In the genomic region with DNA sequence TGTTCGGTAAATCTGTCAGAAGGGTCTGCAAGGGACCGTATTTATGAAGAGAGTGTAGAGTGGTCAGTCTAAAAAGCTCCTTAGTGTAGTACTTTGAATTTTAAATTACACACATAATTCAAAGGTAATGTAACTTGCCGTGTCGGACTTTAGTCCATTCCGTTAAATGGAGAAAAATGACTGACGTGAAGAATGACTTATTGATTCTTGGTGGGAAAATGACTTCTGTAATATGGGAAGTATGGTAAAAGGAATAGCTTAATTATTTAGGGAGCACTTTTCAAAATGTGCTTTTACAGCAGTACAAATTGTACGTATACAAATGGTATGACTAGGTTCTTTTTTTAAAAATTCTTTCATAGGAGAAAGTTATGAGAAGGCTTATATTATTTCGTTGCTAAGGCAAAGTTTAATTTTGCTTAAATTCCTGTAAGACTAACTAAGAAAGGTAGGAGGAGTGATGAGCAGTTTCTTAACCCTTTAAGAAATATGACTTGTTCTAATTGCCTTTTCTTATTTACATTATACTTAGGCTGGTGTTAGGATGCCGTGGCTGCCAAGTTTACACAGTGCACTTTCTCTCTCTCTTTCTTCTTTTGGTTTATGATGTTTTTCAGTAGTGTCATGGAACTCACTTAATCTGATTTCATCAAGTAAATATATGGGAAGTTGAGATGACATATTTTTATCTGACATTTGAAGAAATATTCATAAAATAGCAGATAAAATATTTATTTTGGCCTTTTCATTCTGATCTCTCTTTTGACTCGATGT, we compare ENCODE assay signal across 2 cellular contexts.
TF ChIP-seq lines count a peak whose summit lies in the region.

No MANE protein-coding gene starts in this region.

TF ChIP-seq in GM23338, 12 proteins besides CTCF, POLR2A, EP300 and RAD21 (continues in another document):
- TF ChIP-seq STAT1 (IDR thresholded peaks at IDR 0.05; ENCODE audit: unreplicated experiment) (no peak), NANOG (IDR thresholded peaks at IDR 0.05; ENCODE audit: borderline replicate concordance) (no peak), EZH2phosphoT487 (IDR thresholded peaks at IDR 0.05; ENCODE audit: unreplicated experiment) (no peak), EZH2 (IDR thresholded peaks at IDR 0.05; ENCODE audit: low read depth, unreplicated experiment) (no peak), CREB1 (CRISPR knock-in tag; IDR thresholded peaks at IDR 0.05; ENCODE audit: low read depth) (no peak), JUNB (IDR thresholded peaks at IDR 0.05; ENCODE audit: unreplicated experiment) (no peak), ZNF331 (CRISPR knock-in tag; IDR thresholded peaks at IDR 0.05; ENCODE audit: low read depth) (no peak), POLR2AphosphoS5 (IDR thresholded peaks at IDR 0.05; ENCODE audit: low read depth) (no peak)
- TF ChIP-seq, protein P1, sequence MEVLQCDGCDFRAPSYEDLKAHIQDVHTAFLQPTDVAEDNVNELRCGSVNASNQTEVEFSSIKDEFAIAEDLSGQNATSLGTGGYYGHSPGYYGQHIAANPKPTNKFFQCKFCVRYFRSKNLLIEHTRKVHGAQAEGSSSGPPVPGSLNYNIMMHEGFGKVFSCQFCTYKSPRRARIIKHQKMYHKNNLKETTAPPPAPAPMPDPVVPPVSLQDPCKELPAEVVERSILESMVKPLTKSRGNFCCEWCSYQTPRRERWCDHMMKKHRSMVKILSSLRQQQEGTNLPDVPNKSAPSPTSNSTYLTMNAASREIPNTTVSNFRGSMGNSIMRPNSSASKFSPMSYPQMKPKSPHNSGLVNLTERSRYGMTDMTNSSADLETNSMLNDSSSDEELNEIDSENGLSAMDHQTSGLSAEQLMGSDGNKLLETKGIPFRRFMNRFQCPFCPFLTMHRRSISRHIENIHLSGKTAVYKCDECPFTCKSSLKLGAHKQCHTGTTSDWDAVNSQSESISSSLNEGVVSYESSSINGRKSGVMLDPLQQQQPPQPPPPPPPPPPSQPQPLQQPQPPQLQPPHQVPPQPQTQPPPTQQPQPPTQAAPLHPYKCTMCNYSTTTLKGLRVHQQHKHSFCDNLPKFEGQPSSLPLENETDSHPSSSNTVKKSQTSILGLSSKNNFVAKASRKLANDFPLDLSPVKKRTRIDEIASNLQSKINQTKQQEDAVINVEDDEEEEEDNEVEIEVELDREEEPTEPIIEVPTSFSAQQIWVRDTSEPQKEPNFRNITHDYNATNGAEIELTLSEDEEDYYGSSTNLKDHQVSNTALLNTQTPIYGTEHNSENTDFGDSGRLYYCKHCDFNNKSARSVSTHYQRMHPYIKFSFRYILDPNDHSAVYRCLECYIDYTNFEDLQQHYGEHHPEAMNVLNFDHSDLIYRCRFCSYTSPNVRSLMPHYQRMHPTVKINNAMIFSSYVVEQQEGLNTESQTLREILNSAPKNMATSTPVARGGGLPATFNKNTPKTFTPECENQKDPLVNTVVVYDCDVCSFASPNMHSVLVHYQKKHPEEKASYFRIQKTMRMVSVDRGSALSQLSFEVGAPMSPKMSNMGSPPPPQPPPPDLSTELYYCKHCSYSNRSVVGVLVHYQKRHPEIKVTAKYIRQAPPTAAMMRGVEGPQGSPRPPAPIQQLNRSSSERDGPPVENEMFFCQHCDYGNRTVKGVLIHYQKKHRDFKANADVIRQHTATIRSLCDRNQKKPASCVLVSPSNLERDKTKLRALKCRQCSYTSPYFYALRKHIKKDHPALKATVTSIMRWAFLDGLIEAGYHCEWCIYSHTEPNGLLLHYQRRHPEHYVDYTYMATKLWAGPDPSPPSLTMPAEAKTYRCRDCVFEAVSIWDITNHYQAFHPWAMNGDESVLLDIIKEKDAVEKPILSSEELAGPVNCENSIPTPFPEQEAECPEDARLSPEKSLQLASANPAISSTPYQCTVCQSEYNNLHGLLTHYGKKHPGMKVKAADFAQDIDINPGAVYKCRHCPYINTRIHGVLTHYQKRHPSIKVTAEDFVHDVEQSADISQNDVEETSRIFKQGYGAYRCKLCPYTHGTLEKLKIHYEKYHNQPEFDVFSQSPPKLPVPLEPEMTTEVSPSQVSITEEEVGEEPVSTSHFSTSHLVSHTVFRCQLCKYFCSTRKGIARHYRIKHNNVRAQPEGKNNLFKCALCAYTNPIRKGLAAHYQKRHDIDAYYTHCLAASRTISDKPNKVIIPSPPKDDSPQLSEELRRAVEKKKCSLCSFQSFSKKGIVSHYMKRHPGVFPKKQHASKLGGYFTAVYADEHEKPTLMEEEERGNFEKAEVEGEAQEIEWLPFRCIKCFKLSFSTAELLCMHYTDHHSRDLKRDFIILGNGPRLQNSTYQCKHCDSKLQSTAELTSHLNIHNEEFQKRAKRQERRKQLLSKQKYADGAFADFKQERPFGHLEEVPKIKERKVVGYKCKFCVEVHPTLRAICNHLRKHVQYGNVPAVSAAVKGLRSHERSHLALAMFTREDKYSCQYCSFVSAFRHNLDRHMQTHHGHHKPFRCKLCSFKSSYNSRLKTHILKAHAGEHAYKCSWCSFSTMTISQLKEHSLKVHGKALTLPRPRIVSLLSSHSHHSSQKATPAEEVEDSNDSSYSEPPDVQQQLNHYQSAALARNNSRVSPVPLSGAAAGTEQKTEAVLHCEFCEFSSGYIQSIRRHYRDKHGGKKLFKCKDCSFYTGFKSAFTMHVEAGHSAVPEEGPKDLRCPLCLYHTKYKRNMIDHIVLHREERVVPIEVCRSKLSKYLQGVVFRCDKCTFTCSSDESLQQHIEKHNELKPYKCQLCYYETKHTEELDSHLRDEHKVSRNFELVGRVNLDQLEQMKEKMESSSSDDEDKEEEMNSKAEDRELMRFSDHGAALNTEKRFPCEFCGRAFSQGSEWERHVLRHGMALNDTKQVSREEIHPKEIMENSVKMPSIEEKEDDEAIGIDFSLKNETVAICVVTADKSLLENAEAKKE (CRISPR knock-in tag; IDR thresholded peaks at IDR 0.05), result no peak
- TF ChIP-seq, protein P2, sequence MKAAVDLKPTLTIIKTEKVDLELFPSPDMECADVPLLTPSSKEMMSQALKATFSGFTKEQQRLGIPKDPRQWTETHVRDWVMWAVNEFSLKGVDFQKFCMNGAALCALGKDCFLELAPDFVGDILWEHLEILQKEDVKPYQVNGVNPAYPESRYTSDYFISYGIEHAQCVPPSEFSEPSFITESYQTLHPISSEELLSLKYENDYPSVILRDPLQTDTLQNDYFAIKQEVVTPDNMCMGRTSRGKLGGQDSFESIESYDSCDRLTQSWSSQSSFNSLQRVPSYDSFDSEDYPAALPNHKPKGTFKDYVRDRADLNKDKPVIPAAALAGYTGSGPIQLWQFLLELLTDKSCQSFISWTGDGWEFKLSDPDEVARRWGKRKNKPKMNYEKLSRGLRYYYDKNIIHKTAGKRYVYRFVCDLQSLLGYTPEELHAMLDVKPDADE (IDR thresholded peaks at IDR 0.05), result no peak

TF ChIP-seq in HEK293, 187 proteins besides CTCF, POLR2A, EP300 and RAD21 (continues in another document):
- TF ChIP-seq, protein P3, sequence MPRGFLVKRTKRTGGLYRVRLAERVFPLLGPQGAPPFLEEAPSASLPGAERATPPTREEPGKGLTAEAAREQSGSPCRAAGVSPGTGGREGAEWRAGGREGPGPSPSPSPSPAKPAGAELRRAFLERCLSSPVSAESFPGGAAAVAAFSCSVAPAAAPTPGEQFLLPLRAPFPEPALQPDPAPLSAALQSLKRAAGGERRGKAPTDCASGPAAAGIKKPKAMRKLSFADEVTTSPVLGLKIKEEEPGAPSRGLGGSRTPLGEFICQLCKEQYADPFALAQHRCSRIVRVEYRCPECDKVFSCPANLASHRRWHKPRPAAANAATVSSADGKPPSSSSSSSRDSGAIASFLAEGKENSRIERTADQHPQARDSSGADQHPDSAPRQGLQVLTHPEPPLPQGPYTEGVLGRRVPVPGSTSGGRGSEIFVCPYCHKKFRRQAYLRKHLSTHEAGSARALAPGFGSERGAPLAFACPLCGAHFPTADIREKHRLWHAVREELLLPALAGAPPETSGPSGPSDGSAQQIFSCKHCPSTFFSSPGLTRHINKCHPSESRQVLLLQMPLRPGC (tag by site-specific recombination; IDR thresholded peaks at IDR 0.05), result no peak
- TF ChIP-seq ZNF132 (tag by site-specific recombination; IDR thresholded peaks at IDR 0.05; ENCODE audit: borderline replicate concordance), result no peak
- TF ChIP-seq ZNF677 (tag by site-specific recombination; IDR thresholded peaks at IDR 0.05), result no peak
- TF ChIP-seq ZBTB48 (tag by site-specific recombination; IDR thresholded peaks at IDR 0.05), result peak; percentile 67
- TF ChIP-seq WT1 (tag by site-specific recombination; IDR thresholded peaks at IDR 0.05), result peak; percentile 48; the same call in 1 of the 2 replicates
- TF ChIP-seq OSR2 (tag by site-specific recombination; IDR thresholded peaks at IDR 0.05), result peak; percentile 52
- no peak for TF ChIP-seq GLIS2 (tag by site-specific recombination; IDR thresholded peaks at IDR 0.05)
- TF ChIP-seq ZNF16 (tag by site-specific recombination; IDR thresholded peaks at IDR 0.05; ENCODE audit: low read depth), result no peak
- TF ChIP-seq ZNF292 (tag by site-specific recombination; IDR thresholded peaks at IDR 0.05; ENCODE audit: borderline replicate concordance, low read depth), result no peak
- TF ChIP-seq ZNF366 (tag by site-specific recombination; conservative IDR thresholded peaks at IDR 0.05), result peak; percentile 51; the same call in 1 of the 2 replicates
- TF ChIP-seq HOXA7 (CRISPR knock-in tag; IDR thresholded peaks at IDR 0.05; ENCODE audit: borderline replicate concordance), result no peak
- 0 out of 2 replicates have a peak, but pooled peaks have one; percentile 34 for TF ChIP-seq ZNF843 (tag by site-specific recombination; IDR thresholded peaks at IDR 0.05)
- no peak for TF ChIP-seq KLF1 (tag by site-specific recombination; IDR thresholded peaks at IDR 0.05)
- TF ChIP-seq, protein P4, sequence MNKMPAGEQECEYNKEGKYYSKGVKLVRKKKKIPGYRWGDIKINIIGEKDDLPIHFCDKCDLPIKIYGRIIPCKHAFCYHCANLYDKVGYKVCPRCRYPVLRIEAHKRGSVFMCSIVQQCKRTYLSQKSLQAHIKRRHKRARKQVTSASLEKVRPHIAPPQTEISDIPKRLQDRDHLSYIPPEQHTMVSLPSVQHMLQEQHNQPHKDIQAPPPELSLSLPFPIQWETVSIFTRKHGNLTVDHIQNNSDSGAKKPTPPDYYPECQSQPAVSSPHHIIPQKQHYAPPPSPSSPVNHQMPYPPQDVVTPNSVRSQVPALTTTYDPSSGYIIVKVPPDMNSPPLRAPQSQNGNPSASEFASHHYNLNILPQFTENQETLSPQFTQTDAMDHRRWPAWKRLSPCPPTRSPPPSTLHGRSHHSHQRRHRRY (tag by site-specific recombination; IDR thresholded peaks at IDR 0.05), result no peak
- peak; percentile 3; the same call in 1 of the 2 replicates for TF ChIP-seq ZBTB17 (tag by site-specific recombination; IDR thresholded peaks at IDR 0.05)
- TF ChIP-seq ZNF10 (tag by site-specific recombination; IDR thresholded peaks at IDR 0.05), result no peak
- TF ChIP-seq, protein P5, sequence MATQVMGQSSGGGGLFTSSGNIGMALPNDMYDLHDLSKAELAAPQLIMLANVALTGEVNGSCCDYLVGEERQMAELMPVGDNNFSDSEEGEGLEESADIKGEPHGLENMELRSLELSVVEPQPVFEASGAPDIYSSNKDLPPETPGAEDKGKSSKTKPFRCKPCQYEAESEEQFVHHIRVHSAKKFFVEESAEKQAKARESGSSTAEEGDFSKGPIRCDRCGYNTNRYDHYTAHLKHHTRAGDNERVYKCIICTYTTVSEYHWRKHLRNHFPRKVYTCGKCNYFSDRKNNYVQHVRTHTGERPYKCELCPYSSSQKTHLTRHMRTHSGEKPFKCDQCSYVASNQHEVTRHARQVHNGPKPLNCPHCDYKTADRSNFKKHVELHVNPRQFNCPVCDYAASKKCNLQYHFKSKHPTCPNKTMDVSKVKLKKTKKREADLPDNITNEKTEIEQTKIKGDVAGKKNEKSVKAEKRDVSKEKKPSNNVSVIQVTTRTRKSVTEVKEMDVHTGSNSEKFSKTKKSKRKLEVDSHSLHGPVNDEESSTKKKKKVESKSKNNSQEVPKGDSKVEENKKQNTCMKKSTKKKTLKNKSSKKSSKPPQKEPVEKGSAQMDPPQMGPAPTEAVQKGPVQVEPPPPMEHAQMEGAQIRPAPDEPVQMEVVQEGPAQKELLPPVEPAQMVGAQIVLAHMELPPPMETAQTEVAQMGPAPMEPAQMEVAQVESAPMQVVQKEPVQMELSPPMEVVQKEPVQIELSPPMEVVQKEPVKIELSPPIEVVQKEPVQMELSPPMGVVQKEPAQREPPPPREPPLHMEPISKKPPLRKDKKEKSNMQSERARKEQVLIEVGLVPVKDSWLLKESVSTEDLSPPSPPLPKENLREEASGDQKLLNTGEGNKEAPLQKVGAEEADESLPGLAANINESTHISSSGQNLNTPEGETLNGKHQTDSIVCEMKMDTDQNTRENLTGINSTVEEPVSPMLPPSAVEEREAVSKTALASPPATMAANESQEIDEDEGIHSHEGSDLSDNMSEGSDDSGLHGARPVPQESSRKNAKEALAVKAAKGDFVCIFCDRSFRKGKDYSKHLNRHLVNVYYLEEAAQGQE (tag by site-specific recombination; IDR thresholded peaks at IDR 0.05), result no peak
- TF ChIP-seq ZNF501 (tag by site-specific recombination; IDR thresholded peaks at IDR 0.05), result no peak
- TF ChIP-seq ZNF426 (tag by site-specific recombination; IDR thresholded peaks at IDR 0.05), result no peak
- TF ChIP-seq, protein P6, sequence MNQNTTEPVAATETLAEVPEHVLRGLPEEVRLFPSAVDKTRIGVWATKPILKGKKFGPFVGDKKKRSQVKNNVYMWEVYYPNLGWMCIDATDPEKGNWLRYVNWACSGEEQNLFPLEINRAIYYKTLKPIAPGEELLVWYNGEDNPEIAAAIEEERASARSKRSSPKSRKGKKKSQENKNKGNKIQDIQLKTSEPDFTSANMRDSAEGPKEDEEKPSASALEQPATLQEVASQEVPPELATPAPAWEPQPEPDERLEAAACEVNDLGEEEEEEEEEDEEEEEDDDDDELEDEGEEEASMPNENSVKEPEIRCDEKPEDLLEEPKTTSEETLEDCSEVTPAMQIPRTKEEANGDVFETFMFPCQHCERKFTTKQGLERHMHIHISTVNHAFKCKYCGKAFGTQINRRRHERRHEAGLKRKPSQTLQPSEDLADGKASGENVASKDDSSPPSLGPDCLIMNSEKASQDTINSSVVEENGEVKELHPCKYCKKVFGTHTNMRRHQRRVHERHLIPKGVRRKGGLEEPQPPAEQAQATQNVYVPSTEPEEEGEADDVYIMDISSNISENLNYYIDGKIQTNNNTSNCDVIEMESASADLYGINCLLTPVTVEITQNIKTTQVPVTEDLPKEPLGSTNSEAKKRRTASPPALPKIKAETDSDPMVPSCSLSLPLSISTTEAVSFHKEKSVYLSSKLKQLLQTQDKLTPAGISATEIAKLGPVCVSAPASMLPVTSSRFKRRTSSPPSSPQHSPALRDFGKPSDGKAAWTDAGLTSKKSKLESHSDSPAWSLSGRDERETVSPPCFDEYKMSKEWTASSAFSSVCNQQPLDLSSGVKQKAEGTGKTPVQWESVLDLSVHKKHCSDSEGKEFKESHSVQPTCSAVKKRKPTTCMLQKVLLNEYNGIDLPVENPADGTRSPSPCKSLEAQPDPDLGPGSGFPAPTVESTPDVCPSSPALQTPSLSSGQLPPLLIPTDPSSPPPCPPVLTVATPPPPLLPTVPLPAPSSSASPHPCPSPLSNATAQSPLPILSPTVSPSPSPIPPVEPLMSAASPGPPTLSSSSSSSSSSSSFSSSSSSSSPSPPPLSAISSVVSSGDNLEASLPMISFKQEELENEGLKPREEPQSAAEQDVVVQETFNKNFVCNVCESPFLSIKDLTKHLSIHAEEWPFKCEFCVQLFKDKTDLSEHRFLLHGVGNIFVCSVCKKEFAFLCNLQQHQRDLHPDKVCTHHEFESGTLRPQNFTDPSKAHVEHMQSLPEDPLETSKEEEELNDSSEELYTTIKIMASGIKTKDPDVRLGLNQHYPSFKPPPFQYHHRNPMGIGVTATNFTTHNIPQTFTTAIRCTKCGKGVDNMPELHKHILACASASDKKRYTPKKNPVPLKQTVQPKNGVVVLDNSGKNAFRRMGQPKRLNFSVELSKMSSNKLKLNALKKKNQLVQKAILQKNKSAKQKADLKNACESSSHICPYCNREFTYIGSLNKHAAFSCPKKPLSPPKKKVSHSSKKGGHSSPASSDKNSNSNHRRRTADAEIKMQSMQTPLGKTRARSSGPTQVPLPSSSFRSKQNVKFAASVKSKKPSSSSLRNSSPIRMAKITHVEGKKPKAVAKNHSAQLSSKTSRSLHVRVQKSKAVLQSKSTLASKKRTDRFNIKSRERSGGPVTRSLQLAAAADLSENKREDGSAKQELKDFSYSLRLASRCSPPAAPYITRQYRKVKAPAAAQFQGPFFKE (tag by site-specific recombination; IDR thresholded peaks at IDR 0.05; ENCODE audit: borderline replicate concordance), result no peak
